ENCODE assay signal across 26 cellular contexts in the genomic region with DNA sequence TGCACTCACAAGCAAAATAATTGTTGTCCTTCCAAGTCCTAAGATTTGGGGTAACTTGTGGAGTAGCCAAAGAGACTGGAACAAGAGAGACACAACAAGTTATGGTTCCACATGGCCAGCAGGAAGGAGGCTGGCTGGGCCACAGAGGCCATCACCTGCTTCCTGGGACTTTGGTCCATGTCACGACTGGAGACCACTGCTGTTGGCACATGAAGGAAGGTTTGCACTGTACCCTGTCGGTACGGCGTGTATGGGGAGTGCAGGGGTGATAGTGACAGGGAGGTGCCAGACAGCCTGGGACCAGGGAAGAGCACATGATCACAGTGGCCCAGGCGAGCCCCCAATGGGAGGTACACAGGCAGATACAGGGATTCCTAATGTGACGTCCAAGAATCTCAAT. TPM values are rescaled to one million over a fixed set of nuclear protein-coding genes. Genes with fewer than 3 reads are reported as not detected.
DNase-seq lines count a peak whose midpoint lies in the region; ATAC-seq and TF ChIP-seq lines count a peak whose summit lies in the region.
"Had no signal": no experiment of that assay in that cellular context is flagged by ENCODE, and none has a peak within 500 bp of the region (broad histone marks: within the 10 kb centered on the region; RNA-seq: fewer than 3 reads in every experiment).

No MANE protein-coding gene starts in this region.

- no peak overlapping the region for H3K23ac ChIP-seq in H9 (ENCODE audit: insufficient read length, low read depth, low read length)

- H3K9ac ChIP-seq in H9 (ENCODE audit: extremely low read depth, insufficient read length, low read length), result no peak overlapping the region
- no peak overlapping the region for H3K9ac ChIP-seq in colonic mucosa (ENCODE audit: low read depth in 2 of 2, low read length in 2 of 2)

- no peak overlapping the region for H2BK15ac ChIP-seq in H9 (ENCODE audit: low read depth, low read length)

- H3K4me1 Mint-ChIP-seq in H9, result peaks cover 2 to 8% of the 10 kb centered on the region in 2 experiments; a peak in 3 of 4 replicates
- H3K4me1 Mint-ChIP-seq: activated CD4-positive, alpha-beta memory T cell treated with anti-CD3 and anti-CD28 coated beads, Interleukin-2, amount 10 ng/mL, durations not matched to agents 7 days and 5 days; GM23338 had no signal

- H3K36me3 ChIP-seq in colonic mucosa (no peaks in the 10 kb centered on the region), right lobe of liver (peaks cover 0 to 5% (median 3%) of the 10 kb centered on the region in 4 donors), thyroid gland (peaks cover 5 to 14% of the 10 kb centered on the region in 2 donors)
- H3K36me3 ChIP-seq: adrenal gland had no signal

- peaks cover 0 to 42% (median 24%) of the 10 kb centered on the region in 3 experiments; a peak in 5 of 7 replicates for H3K36me3 Mint-ChIP-seq in H9 (ENCODE audit: insufficient read depth in 1 of 3, low read depth in 3 of 3)

- H4K91ac ChIP-seq in H9 (ENCODE audit: insufficient read length, low read depth, low read length), result no peak overlapping the region

- no peak overlapping the region for H3K14ac ChIP-seq in H9 (ENCODE audit: insufficient read depth, low read length)

- no peak overlapping the region for H3K4ac ChIP-seq in H9 (ENCODE audit: low read depth, low read length)

- no peak overlapping the region for H3K27ac Mint-ChIP-seq in H9
- H3K27ac Mint-ChIP-seq: activated CD4-positive, alpha-beta memory T cell treated with anti-CD3 and anti-CD28 coated beads, Interleukin-2, amount 10 ng/mL, durations not matched to agents 7 days and 5 days; GM23338; stimulated activated naive B cell treated with anti-CD40 and anti-IgM and Interleukin-4, amounts not matched to agents 10 μg/mL and 1 μg/mL and 100 μg/mL, for 72 hours; T-cell had no signal

- no peak overlapping the region for H4K8ac ChIP-seq in H9 (replicated peaks; ENCODE audit: insufficient read length, low read depth, low read length)

- no peaks in the 10 kb centered on the region for H3K79me2 ChIP-seq in H9 (ENCODE audit: insufficient read depth, low read length)

- no CpG with 5 or more reads among the region's 6 CpGs for WGBS in H9 (ENCODE audit: extremely low coverage, insufficient read length, low lambda C conversion rate)
- 19% methylated on average over 5 of the region's 6 CpGs for WGBS in right lobe of liver (ENCODE audit: insufficient coverage, low coverage, low lambda C conversion rate, missing lambda C conversion rate)
- WGBS in thyroid gland, 2 donors, result 95 to 97% methylated on average over 6 of the region's 6 CpGs

- TF ChIP-seq POLR2A in right lobe of liver (IDR thresholded peaks at IDR 0.05), result no peak
- no peak for TF ChIP-seq POLR2A in thyroid gland (IDR thresholded peaks at IDR 0.05)

- H3K27me3 ChIP-seq in H9 (ENCODE audit: insufficient read depth, low read length) (no peaks in the 10 kb centered on the region), colonic mucosa (no peaks in the 10 kb centered on the region), right lobe of liver (no peaks in the 10 kb centered on the region), thyroid gland (no peaks in the 10 kb centered on the region)
- H3K27me3 ChIP-seq: adrenal gland, gastroesophageal sphincter, SJSA1, tibial artery had no signal

- H2AK5ac ChIP-seq in H9 (ENCODE audit: insufficient read length, low read length), result no peak overlapping the region

- H3K4me3 ChIP-seq in colonic mucosa (no peak overlapping the region), right lobe of liver (no peak overlapping the region), thyroid gland (replicated peaks in 1 of 3) (no peak overlapping the region)
- H3K4me3 ChIP-seq: adrenal gland, gastroesophageal sphincter, GM23338, lung, SJSA1, tibial artery had no signal

- H2BK120ac ChIP-seq in H9 (ENCODE audit: low read depth, low read length, poor library complexity, severe bottlenecking), result no peak overlapping the region

- no peak overlapping the region for H2BK5ac ChIP-seq in H9 (ENCODE audit: insufficient read length, low read length)

- no peak overlapping the region for H3K27ac ChIP-seq in H9 (ENCODE audit: insufficient read length, low read depth, low read length)
- H3K27ac ChIP-seq in colonic mucosa, result peak overlapping the region; percentile 70
- H3K27ac ChIP-seq in right lobe of liver, result peak overlapping the region; percentile 72 to 93 (median 73)
- H3K27ac ChIP-seq in thyroid gland, result peak overlapping the region in 2 of 3 donors; percentile 33 to 94
- H3K27ac ChIP-seq: gastroesophageal sphincter, SJSA1, tibial artery had no signal

- H4K20me1 ChIP-seq in H9 (ENCODE audit: control insufficient read depth, insufficient read depth, insufficient read length), result peaks cover 3% of the 10 kb centered on the region

- H3K4me3 Mint-ChIP-seq in H9, result no peak overlapping the region
- H3K4me3 Mint-ChIP-seq: activated CD4-positive, alpha-beta memory T cell treated with anti-CD3 and anti-CD28 coated beads, Interleukin-2, amount 10 ng/mL, durations not matched to agents 7 days and 5 days; GM23338; stimulated activated naive B cell treated with anti-CD40 and anti-IgM and Interleukin-4, amounts not matched to agents 10 μg/mL and 1 μg/mL and 100 μg/mL, for 72 hours; T-cell had no signal

- H3K4me2 ChIP-seq in H9 (ENCODE audit: insufficient read depth, insufficient read length, low read length), result no peak overlapping the region
- H3K4me2 ChIP-seq: GM23338 had no signal

- H3T11ph ChIP-seq in H9 (ENCODE audit: low read length), result no peak overlapping the region

- ATAC-seq in right lobe of liver, result no peak
- no peak for ATAC-seq in GM21786 (IDR thresholded peaks at IDR 0.05; ENCODE audit: unreplicated experiment)
- ATAC-seq: gastroesophageal sphincter; GM23338; stimulated activated naive B cell treated with anti-CD40 and anti-IgM and Interleukin-4, amounts not matched to agents 10 μg/mL and 1 μg/mL and 100 μg/mL, for 72 hours; T-cell had no signal

- intact Hi-C loops in colonic mucosa (cut with DNase I), result loop anchor here (10.0 kb wide), 1 partner anchor 49 kb away; a partner anchor contains a TSS
- intact Hi-C loops in right lobe of liver (cut with DNase I), result no loop called here
- intact Hi-C loops in thyroid gland (cut with DNase I), result no loop called here

- no peak overlapping the region for H2BK20ac ChIP-seq in H9 (ENCODE audit: low read depth, low read length, poor library complexity, severe bottlenecking)

- H2AFZ ChIP-seq in H9 (ENCODE audit: low read length), result no peak overlapping the region
- H2AFZ ChIP-seq: GM23338 had no signal

- H3K27me3 Mint-ChIP-seq in H9 (ENCODE audit: low read depth), result peaks cover 5% of the 10 kb centered on the region; the same call in 1 of the 2 replicates
- H3K27me3 Mint-ChIP-seq: activated CD4-positive, alpha-beta memory T cell treated with anti-CD3 and anti-CD28 coated beads, Interleukin-2, amount 10 ng/mL, durations not matched to agents 7 days and 5 days; stimulated activated naive B cell treated with anti-CD40 and anti-IgM and Interleukin-4, amounts not matched to agents 10 μg/mL and 1 μg/mL and 100 μg/mL, for 72 hours; T-cell had no signal

- no peak overlapping the region for H3K18ac ChIP-seq in H9 (ENCODE audit: insufficient read length, low read depth, low read length)

- H3K56ac ChIP-seq in H9 (ENCODE audit: insufficient read length, low read depth, low read length), result no peak overlapping the region

- H3K9me3 Mint-ChIP-seq in H9, result peaks cover 17 to 20% of the 10 kb centered on the region in 2 experiments

- H3K23me2 ChIP-seq in H9 (ENCODE audit: insufficient read length, low read depth, low read length, poor library complexity, severe bottlenecking), result no peaks in the 10 kb centered on the region

- H4K5ac ChIP-seq in H9 (ENCODE audit: insufficient read length, low read depth, low read length), result no peak overlapping the region

- DNase-seq in H9 (peak; percentile 9), colonic mucosa (peak; percentile 20), right lobe of liver (peak in 1 of 3 donors; percentile 33), thyroid gland (peak in 1 of 2 donors; percentile 2), NCI-H446 treated with DMSO at 0.1 percent for 48 hours (lab: John Stamatoyannopoulos, UW) (no peak)
- DNase-seq in stimulated activated naive CD4-positive, alpha-beta T cell (lab: John Stamatoyannopoulos, UW), result no peak
- DNase-seq: activated CD4-positive, alpha-beta memory T cell treated with anti-CD3 and anti-CD28 coated beads, Interleukin-2, amount 10 ng/mL, durations not matched to agents 7 days and 5 days; activated T-cell treated with anti-CD3 and anti-CD28 coated beads for 4 hours; cortex of kidney; DMS79; GF-D8; hypothalamus; Karpas-422; MV-4-11; NCI-H1694; NCI-H526 treated with DMSO at 0.1 percent for 48 hours; stimulated activated CD4-positive, alpha-beta T cell treated with anti-CD3 and anti-CD28 coated beads, Interleukin-4, amount 100 ng/mL, for 24 hours; stimulated activated naive B cell treated with anti-CD40 and anti-IgM and Interleukin-4, amounts not matched to agents 10 μg/mL and 1 μg/mL and 100 μg/mL, for 72 hours had no signal

- H3K4me1 ChIP-seq in H9 (ENCODE audit: insufficient read depth, low read length), result no peaks in the 10 kb centered on the region
- peaks cover 20% of the 10 kb centered on the region for H3K4me1 ChIP-seq in colonic mucosa
- peaks cover 2 to 73% (median 33%) of the 10 kb centered on the region in 4 donors for H3K4me1 ChIP-seq in right lobe of liver
- peaks cover 45 to 56% of the 10 kb centered on the region in 2 donors for H3K4me1 ChIP-seq in thyroid gland
- H3K4me1 ChIP-seq: SJSA1, tibial artery had no signal

- no peak overlapping the region for H2BK12ac ChIP-seq in H9 (ENCODE audit: insufficient read length, low read depth, low read length)

- H3K79me1 ChIP-seq in H9 (ENCODE audit: insufficient read depth, low read depth, low read length, poor library complexity, severe bottlenecking), result no peaks in the 10 kb centered on the region

- H3K9me3 ChIP-seq in H9 (ENCODE audit: control insufficient read depth, low read depth, low read length) (peaks cover 5% of the 10 kb centered on the region), colonic mucosa (no peaks in the 10 kb centered on the region), right lobe of liver (no peaks in the 10 kb centered on the region), thyroid gland (no peaks in the 10 kb centered on the region)

- TF ChIP-seq CTCF in H9 (conservative IDR thresholded peaks at IDR 0.05), result no peak
- TF ChIP-seq CTCF in colonic mucosa (IDR thresholded peaks at IDR 0.05), result no peak
- no peak for TF ChIP-seq CTCF in right lobe of liver (IDR thresholded peaks at IDR 0.05)
- TF ChIP-seq CTCF in thyroid gland (IDR thresholded peaks at IDR 0.05), result no peak

RNA-seq across cellular contexts. Expression of a gene that starts 15.5 kb away (rescaled TPM):
- total RNA-seq in H9 (2021) (10.3 and 13.0 TPM in 2 replicates), colonic mucosa (10 to 100 TPM; 74.9 to 88.0 TPM), right lobe of liver (100 to 1,000 TPM in 3 of 6 experiments, 10 to 100 TPM in 3; 61.6 to 140 (median 95.8) TPM), thyroid gland (100 to 1,000 TPM in 2 of 4 donors, 10 to 100 TPM in 2; 93.5 to 193 (median 100) TPM)

RNA-seq across cellular contexts. Expression of a gene that starts 28.5 kb away (rescaled TPM):
- total RNA-seq in H9 (2021), result 0.46 TPM in 1 of 2 replicates, not detected in the other
- 10 to 100 TPM; 51.8 to 59.6 TPM for total RNA-seq in colonic mucosa
- 10 to 100 TPM; 16.8 to 35.1 (median 23.7) TPM for total RNA-seq in right lobe of liver
- total RNA-seq in thyroid gland, result 10 to 100 TPM; 25.7 to 51.8 (median 39.6) TPM

RNA-seq across cellular contexts. Expression of a gene that starts 52.4 kb away (rescaled TPM):
- 163 and 164 TPM in 2 replicates for total RNA-seq in H9 (2021)
- 100 to 1,000 TPM; 101 to 138 TPM for total RNA-seq in colonic mucosa
- total RNA-seq in right lobe of liver, result 10 to 100 TPM; 18.5 to 53.9 (median 37.8) TPM
- total RNA-seq in thyroid gland, result 10 to 100 TPM; 22.9 to 37.4 (median 30.2) TPM

Comparison
In these comparisons a context has a peak if more than half of its experiments do, and no peak if none do; other contexts are left out.
1. DNase-seq: peak in H9 (single experiment) and colonic mucosa (single experiment); none in NCI-H446 treated with DMSO at 0.1 percent for 48 hours (single experiment) and stimulated activated naive CD4-positive, alpha-beta T cell (0 of 6).
2. RNA of a gene that starts 28.5 kb away (total RNA-seq): 51.8 to 59.6 TPM in colonic mucosa, 25.7 to 51.8 TPM in thyroid gland and 16.8 to 35.1 TPM in right lobe of liver; 0.46 TPM in H9; every median in the first group is over 10 times any median in the second.